In genomic region chr5:161545701-161546462, GRCh38 we compare ENCODE assay signal across 8 cellular contexts. TPM values are rescaled to one million over a fixed set of nuclear protein-coding genes. Genes with fewer than 3 reads are reported as not detected.
DNase-seq lines count a peak whose midpoint lies in the region; ATAC-seq, FAIRE-seq and TF ChIP-seq lines count a peak whose summit lies in the region.

No MANE protein-coding gene starts in this region.

- CTCF ChIA-PET in GM12878 (lab: Yijun Ruan, JAX), result interaction anchor here (0.6 to 4.3 kb wide), 4 partner anchors 9 to 1862 kb away, joined by 3 to 36 read pairs (median 4); no protein-coding TSS in a partner anchor

- FAIRE-seq in GM12878 (lab: Jason Lieb, UNC), result no peak

- POLR2A ChIA-PET in GM12878 (lab: Charles Lee), result no interaction called here

- no peaks in the 10 kb centered on the region; the same call in 2 of the 3 replicates for H3K9me3 ChIP-seq in GM12878 (replicated peaks; ENCODE audit: control insufficient read depth, insufficient read depth, low read length)

- peak; percentile 3 for ATAC-seq in GM18502 (IDR thresholded peaks at IDR 0.05; ENCODE audit: poor library complexity, unreplicated experiment)
- peak; percentile 7 for ATAC-seq in HG02852 (IDR thresholded peaks at IDR 0.05; ENCODE audit: unreplicated experiment)
- peak; percentile 12 for ATAC-seq in GM12878
- no peak for ATAC-seq in HG03045 (IDR thresholded peaks at IDR 0.05; ENCODE audit: unreplicated experiment)

- TF ChIP-seq CTCF in GM12878 (IDR thresholded peaks at IDR 0.05 in 2 of 3, conservative IDR thresholded peaks at IDR 0.05 in 1 of 3; ENCODE audit: control insufficient read depth in 2 of 3, extremely low read depth in 1 of 3, insufficient read depth in 1 of 3, low read depth in 3 of 3, low read length in 3 of 3), result no peak

- RAD21 ChIA-PET in GM12878 (lab: Charles Lee; ENCODE audit: unreplicated experiment), result interaction anchor here (0.5 to 1.2 kb wide), 2 partner anchors 843 to 1863 kb away, joined by 3 read pairs; no protein-coding TSS in a partner anchor

- peak overlapping the region; percentile 93 for H3K4me2 ChIP-seq in GM12878 (ENCODE audit: control insufficient read depth, insufficient read depth)

- H3K27me3 ChIP-seq in GM12878 (replicated peaks in 1 of 2; ENCODE audit: control insufficient read depth in 2 of 2, insufficient read depth in 2 of 2, low read length in 1 of 2), result peaks cover 3 to 8% of the 10 kb centered on the region in 2 experiments; a peak in 2 of 4 replicates
- peaks cover 17% of the 10 kb centered on the region for H3K27me3 ChIP-seq in rectal smooth muscle tissue (ENCODE audit: control insufficient read depth, insufficient read depth, low read length)

- H2AFZ ChIP-seq in GM12878 (ENCODE audit: control insufficient read depth, low read depth, low read length), result peak overlapping the region; percentile 88

- no peaks in the 10 kb centered on the region for H3K4me1 ChIP-seq in GM12878 (ENCODE audit: control insufficient read depth, insufficient read depth, low read length)
- H3K4me1 ChIP-seq in rectal smooth muscle tissue (ENCODE audit: control insufficient read depth, insufficient read depth, low read length), result no peaks in the 10 kb centered on the region

- no peak for DNase-seq in GM12878 (ENCODE audit: low read depth, low spot score)
- no peak for DNase-seq in NCI-H2029 treated with DMSO at 0.1 percent for 48 hours (lab: John Stamatoyannopoulos, UW)
- DNase-seq in KBM-7, result no peak
- no peak for DNase-seq in HuH-7 (ENCODE audit: low spot score)

- H3K9ac ChIP-seq in GM12878 (ENCODE audit: control insufficient read depth, insufficient read depth, low read length) (peak overlapping the region; percentile 26; the same call in 1 of the 2 replicates), rectal smooth muscle tissue (ENCODE audit: low read length) (no peak overlapping the region)

- H3K79me2 ChIP-seq in GM12878 (ENCODE audit: control insufficient read depth, insufficient read depth, low read length), result no peaks in the 10 kb centered on the region

- BruUV-seq in GM12878 (replicated peaks; lab: Mats Ljungman, UMichigan), result no TSS peak

- 53% methylated on average over 13 of the region's 13 CpGs for WGBS in GM12878 (ENCODE audit: insufficient coverage, insufficient replicate concordance, low lambda C conversion rate, missing lambda C conversion rate)

- intact Hi-C loops in GM12878 (cut with micrococcal nuclease; ENCODE audit: unreplicated experiment), result loop anchor here (1.0 to 10.0 kb wide), 4 partner anchors 130 to 1801 kb away; no protein-coding TSS in a partner anchor

- no peaks in the 10 kb centered on the region for H4K20me1 ChIP-seq in GM12878 (ENCODE audit: control insufficient read depth, insufficient read depth)

- TF ChIP-seq EP300 in GM12878 (IDR thresholded peaks at IDR 0.05; ENCODE audit: borderline replicate concordance in 1 of 2, control insufficient read depth in 1 of 2, low read depth in 2 of 2, low read length in 2 of 2), result no peak

- H3K4me3 ChIP-seq in GM12878, result peak overlapping the region; percentile 64
- H3K4me3 ChIP-seq in rectal smooth muscle tissue (ENCODE audit: low read length), result peak overlapping the region; percentile 67

- no peak for TF ChIP-seq POLR2A in GM12878 (IDR thresholded peaks at IDR 0.05; ENCODE audit: low read depth, low read length)

- SMC1A ChIA-PET in GM12878 (lab: Charles Lee; ENCODE audit: uncharacterized antibody, unreplicated experiment), result interaction anchor here (0.6 to 3.2 kb wide), 4 partner anchors 11 to 1863 kb away, joined by 3 to 19 read pairs (median 6); no protein-coding TSS in a partner anchor

- in situ Hi-C loops in GM12878 (cut with MboI), result loop anchor here (10.0 kb wide), 2 partner anchors 1111 to 1799 kb away; no protein-coding TSS in a partner anchor
- in situ Hi-C loops in KBM-7 (cut with MboI; ENCODE audit: low pct_unique_long_range_greater_than_20kb, low sequenced_read_pairs), result no loop called here

- no peaks in the 10 kb centered on the region for H3K36me3 ChIP-seq in GM12878 (ENCODE audit: control insufficient read depth in 2 of 2, insufficient read depth in 2 of 2, low read length in 1 of 2)
- no peaks in the 10 kb centered on the region for H3K36me3 ChIP-seq in rectal smooth muscle tissue (ENCODE audit: control insufficient read depth, insufficient read depth, low read length)

- TF ChIP-seq RAD21 in GM12878 (IDR thresholded peaks at IDR 0.05; ENCODE audit: insufficient read depth, low read depth, low read length), result no peak

- H3K27ac ChIP-seq in GM12878 (ENCODE audit: control insufficient read depth, insufficient read depth), result no peak overlapping the region
- H3K27ac ChIP-seq in rectal smooth muscle tissue (ENCODE audit: low read depth, low read length), result no peak overlapping the region

TF ChIP-seq in GM12878, 131 proteins besides CTCF, POLR2A, EP300 and RAD21:
- TF ChIP-seq CREM (IDR thresholded peaks at IDR 0.05; ENCODE audit: low read depth) (no peak), TARDBP (IDR thresholded peaks at IDR 0.05; ENCODE audit: borderline replicate concordance) (no peak), KDM1A (IDR thresholded peaks at IDR 0.05; ENCODE audit: borderline replicate concordance) (no peak), NKRF (conservative IDR thresholded peaks at IDR 0.05) (no peak), MEF2B (IDR thresholded peaks at IDR 0.05; ENCODE audit: partially characterized antibody, poor library complexity, severe bottlenecking) (no peak), ETV6 (conservative IDR thresholded peaks at IDR 0.05 in 1 of 2, IDR thresholded peaks at IDR 0.05 in 1 of 2; ENCODE audit: borderline replicate concordance in 1 of 2, low read depth in 1 of 2) (no peak), STAT1 (conservative IDR thresholded peaks at IDR 0.05) (no peak), RFX5 (IDR thresholded peaks at IDR 0.05; ENCODE audit: low read depth, low read length) (no peak), IKZF1 (conservative IDR thresholded peaks at IDR 0.05) (no peak), ZNF384 (IDR thresholded peaks at IDR 0.05; ENCODE audit: borderline replicate concordance, low read depth, low read length) (no peak), MTA3 (IDR thresholded peaks at IDR 0.05; ENCODE audit: borderline replicate concordance, low read length) (no peak), STAT3 (IDR thresholded peaks at IDR 0.05; ENCODE audit: low read depth, low read length) (no peak)

RNA-seq across cellular contexts. Expression of gene GABRB2, which starts 0.6 kb away (rescaled TPM):
- total RNA-seq in GM12878 (2013; cell fraction: nucleolus; rRNA removed), result 1.5 and 1.6 TPM in 2 replicates
- total RNA-seq in GM12878 (2014; rRNA removed) (0.68 and 1.0 TPM in 2 replicates), GM12878 (2014; rRNA removed; fragmentation: Illumina TruSeq; extraction: Trizol) (0.74 and 0.85 TPM in 2 replicates), GM12878 (2021) (0.56 and 0.58 TPM in 2 replicates)
- 0.26 TPM for polyA plus RNA-seq in GM12878 (2011; ENCODE audit: low read depth)
- polyA plus RNA-seq in GM12878 (2011; rRNA removed) (0.12 TPM in 2 replicates), GM12878 (2014; fragmentation: Illumina TruSeq; extraction: Trizol) (0.79 and 0.82 TPM in 2 replicates), GM12878 (2014; fragmentation: Nextera tagmentation; extraction: Ambion mirVana) (under 1 TPM; 0.13 to 0.20 TPM), GM12878 (2014; rRNA removed) (0.27 and 0.40 TPM in 2 replicates), GM12878 (2016; fragmentation: Nextera tagmentation; extraction: Ambion mirVana) (under 1 TPM; 0.25 to 0.47 TPM)
- polyA plus RNA-seq in GM12878 (2011; cell fraction: cytosol; rRNA removed), result 0.05 and 0.06 TPM in 2 replicates
- 0.09 and 0.10 TPM in 2 replicates for polyA plus RNA-seq in GM12878 (2011; cell fraction: nucleus; rRNA removed)
- 0.39 and 0.51 TPM in 2 replicates for polyA plus RNA-seq in GM12878 (2012)
- 0.26 and 0.88 TPM in 2 replicates for polyA minus RNA-seq in GM12878 (2011; rRNA and poly(A)+ RNA removed)
- polyA minus RNA-seq in GM12878 (2011; cell fraction: cytosol; rRNA and poly(A)+ RNA removed), result not detected in 2 replicates
- polyA minus RNA-seq in GM12878 (2011; cell fraction: nucleus; rRNA and poly(A)+ RNA removed), result 0.57 and 0.60 TPM in 2 replicates
